ENCODE assay signal across 8 cellular contexts in the genomic region with DNA sequence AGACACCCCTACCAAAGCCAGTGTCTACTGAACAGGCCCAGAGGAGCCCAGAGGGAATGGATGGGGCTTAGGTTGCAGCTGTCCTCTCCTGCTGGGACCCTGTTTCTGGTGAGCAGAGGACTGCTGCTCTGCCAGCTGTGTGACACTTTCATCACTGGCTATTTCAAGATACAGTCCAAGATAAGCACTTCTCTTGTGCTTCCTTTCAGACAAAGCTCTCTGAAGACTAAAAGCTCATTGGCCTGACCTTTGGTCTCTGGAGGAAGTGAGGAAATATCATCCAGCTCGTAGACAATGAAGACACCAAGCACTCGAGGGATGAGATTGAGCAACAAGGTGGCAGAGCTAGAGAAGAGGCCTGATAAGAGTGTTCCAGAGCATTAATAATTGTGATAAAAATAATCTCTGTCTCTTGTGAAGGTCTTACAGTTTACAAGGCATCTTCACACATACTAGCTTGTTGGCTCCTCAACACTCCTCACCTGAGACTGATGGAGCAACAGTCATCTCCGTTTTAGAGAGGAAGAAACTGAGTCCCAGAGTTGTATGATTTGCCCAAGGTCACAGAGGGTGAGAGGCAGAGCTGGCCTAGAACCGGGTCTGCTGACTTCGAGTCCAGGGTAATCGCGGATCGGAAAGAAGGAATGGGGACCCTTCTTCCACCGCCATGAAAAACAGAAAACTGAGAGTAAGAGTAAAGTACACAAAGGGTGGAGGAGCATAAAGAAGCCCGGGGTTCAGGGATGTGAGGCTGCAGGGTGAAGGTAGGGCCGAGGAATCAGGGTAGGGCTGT. TPM values are rescaled to one million over a fixed set of nuclear protein-coding genes. Genes with fewer than 3 reads are reported as not detected.
DNase-seq lines count a peak whose midpoint lies in the region; ATAC-seq and TF ChIP-seq lines count a peak whose summit lies in the region.

No MANE protein-coding gene starts in this region.

- no peaks in the 10 kb centered on the region for H3K27me3 Mint-ChIP-seq in activated CD8-positive, alpha-beta T cell treated with anti-CD3 and anti-CD28 coated beads, Interleukin-2, amount 10 ng/mL, durations not matched to agents 7 days and 5 days (ENCODE audit: low read depth)

- H3K27ac ChIP-seq in KOPT-K1 (ENCODE audit: low read depth, low read length, poor library complexity, severe bottlenecking) (peak overlapping the region; percentile 95), cardiac muscle cell (peak overlapping the region; percentile 85), parathyroid adenoma (peak overlapping the region; percentile 59)

- H3K9ac ChIP-seq in parathyroid adenoma, result no peak overlapping the region

- POLR2A ChIA-PET in activated CD8-positive, alpha-beta T cell treated with anti-CD3 and anti-CD28 coated beads, Interleukin-2, amount 10 ng/mL, durations not matched to agents 7 days and 5 days (lab: Charles Lee), result interaction anchor here (0.8 to 2.6 kb wide), 14 partner anchors 11 to 177 kb away, joined by 3 to 53 read pairs (median 4); a partner anchor contains a TSS

- no peaks in the 10 kb centered on the region for H3K9me3 Mint-ChIP-seq in activated CD8-positive, alpha-beta T cell treated with anti-CD3 and anti-CD28 coated beads, Interleukin-2, amount 10 ng/mL, durations not matched to agents 7 days and 5 days (ENCODE audit: insufficient read depth)

- peak overlapping the region; percentile 95 for H3K27ac Mint-ChIP-seq in activated CD8-positive, alpha-beta T cell treated with anti-CD3 and anti-CD28 coated beads, Interleukin-2, amount 10 ng/mL, durations not matched to agents 7 days and 5 days

- H3K9me3 ChIP-seq in KOPT-K1 (ENCODE audit: insufficient read depth, low read length, poor library complexity, severe bottlenecking) (no peaks in the 10 kb centered on the region), cardiac muscle cell (ENCODE audit: low read depth) (no peaks in the 10 kb centered on the region), parathyroid adenoma (ENCODE audit: control insufficient read depth, low read length) (no peaks in the 10 kb centered on the region)

- H3K4me3 Mint-ChIP-seq in activated CD8-positive, alpha-beta T cell treated with anti-CD3 and anti-CD28 coated beads, Interleukin-2, amount 10 ng/mL, durations not matched to agents 7 days and 5 days, result peak overlapping the region; percentile 93

- TF ChIP-seq CTCF in cardiac muscle cell (IDR thresholded peaks at IDR 0.05; ENCODE audit: low read depth, low read length) (no peak), parathyroid adenoma (IDR thresholded peaks at IDR 0.05) (no peak)

- H3K27me3 ChIP-seq in cardiac muscle cell, result no peaks in the 10 kb centered on the region
- no peaks in the 10 kb centered on the region for H3K27me3 ChIP-seq in parathyroid adenoma (ENCODE audit: control insufficient read depth, insufficient read depth, low read length)

- H3K4me1 Mint-ChIP-seq in activated CD8-positive, alpha-beta T cell treated with anti-CD3 and anti-CD28 coated beads, Interleukin-2, amount 10 ng/mL, durations not matched to agents 7 days and 5 days (ENCODE audit: low read depth), result peaks cover 39% of the 10 kb centered on the region

- H3K4me3 ChIP-seq in cardiac muscle cell (peak overlapping the region; percentile 50), parathyroid adenoma (ENCODE audit: low read depth, low read length) (peak overlapping the region; percentile 74)

- peak overlapping the region; percentile 87 for H3K4me2 ChIP-seq in parathyroid adenoma (ENCODE audit: low read length)

- no peaks in the 10 kb centered on the region for H3K79me2 ChIP-seq in parathyroid adenoma

- DNase-seq in GM03348 (ENCODE audit: low spot score) (peak; percentile 71), cardiac muscle cell (ENCODE audit: low read depth in 1 of 2, low spot score in 1 of 2) (peak in 1 of 2 donors; percentile 84), GM19240 (ENCODE audit: insufficient read length, low spot score) (no peak)
- peak; percentile 33 for DNase-seq in activated CD8-positive, alpha-beta T cell treated with anti-CD3 and anti-CD28 coated beads, Interleukin-2, amount 10 ng/mL, durations not matched to agents 7 days and 5 days
- no peak for DNase-seq in stimulated activated CD8-positive, alpha-beta memory T cell treated with anti-CD3 and anti-CD28 coated beads, Interleukin-4, amount 100 ng/mL, for 48 hours

- H3K36me3 ChIP-seq in KOPT-K1 (ENCODE audit: insufficient read depth, low read length) (no peaks in the 10 kb centered on the region), cardiac muscle cell (no peaks in the 10 kb centered on the region), parathyroid adenoma (ENCODE audit: control insufficient read depth, insufficient read depth, low read length) (no peaks in the 10 kb centered on the region)

- H3K4me1 ChIP-seq in cardiac muscle cell (ENCODE audit: low read depth) (peaks cover 22% of the 10 kb centered on the region), parathyroid adenoma (peaks cover 16% of the 10 kb centered on the region)

- CTCF ChIA-PET in activated CD8-positive, alpha-beta T cell treated with anti-CD3 and anti-CD28 coated beads, Interleukin-2, amount 10 ng/mL, durations not matched to agents 7 days and 5 days (lab: Charles Lee), result interaction anchor here (0.6 to 12.9 kb wide), 61 partner anchors 9 to 1728 kb away, joined by 3 to 610 read pairs (median 4); a partner anchor contains a TSS

- H2AFZ ChIP-seq in parathyroid adenoma, result peak overlapping the region; percentile 54

- ATAC-seq in activated CD8-positive, alpha-beta T cell treated with anti-CD3 and anti-CD28 coated beads, Interleukin-2, amount 10 ng/mL, durations not matched to agents 7 days and 5 days, result no peak
- ATAC-seq in HG02970 (IDR thresholded peaks at IDR 0.05; ENCODE audit: low FRiP score, unreplicated experiment), result no peak

- peaks cover 6% of the 10 kb centered on the region for H3K36me3 Mint-ChIP-seq in activated CD8-positive, alpha-beta T cell treated with anti-CD3 and anti-CD28 coated beads, Interleukin-2, amount 10 ng/mL, durations not matched to agents 7 days and 5 days (ENCODE audit: low read depth)

RNA-seq across cellular contexts. Expression of a gene that starts 0.7 kb away (rescaled TPM):
- total RNA-seq in activated CD8-positive, alpha-beta T cell treated with anti-CD3 and anti-CD28 coated beads, Interleukin-2, amount 10 ng/mL, durations not matched to agents 7 days and 5 days, result 10 to 100 TPM in 1 of 2 experiments, 1 to 10 TPM in 1; 9.1 to 10.9 TPM
- 8.3 and 10.9 TPM in 2 replicates for total RNA-seq in cardiac muscle cell
- polyA plus RNA-seq in cardiac muscle cell, result 11.1 and 11.2 TPM in 2 replicates

RNA-seq across cellular contexts. Expression of a gene that starts 24.4 kb away (rescaled TPM):
- total RNA-seq in activated CD8-positive, alpha-beta T cell treated with anti-CD3 and anti-CD28 coated beads, Interleukin-2, amount 10 ng/mL, durations not matched to agents 7 days and 5 days, result not detected
- 7.0 and 10.1 TPM in 2 replicates for total RNA-seq in cardiac muscle cell
- 8.6 and 10.0 TPM in 2 replicates for polyA plus RNA-seq in cardiac muscle cell

RNA-seq across cellular contexts. Expression of a gene that starts 48.8 kb away (rescaled TPM):
- total RNA-seq in activated CD8-positive, alpha-beta T cell treated with anti-CD3 and anti-CD28 coated beads, Interleukin-2, amount 10 ng/mL, durations not matched to agents 7 days and 5 days, result not detected
- 1.3 and 1.5 TPM in 2 replicates for total RNA-seq in cardiac muscle cell
- 0.16 and 1.8 TPM in 2 replicates for polyA plus RNA-seq in cardiac muscle cell

Comparison
In these comparisons a context has a peak if more than half of its experiments do, and no peak if none do; other contexts are left out.
1. DNase-seq: peak in GM03348 (single experiment) and activated CD8-positive, alpha-beta T cell treated with anti-CD3 and anti-CD28 coated beads, Interleukin-2, amount 10 ng/mL, durations not matched to agents 7 days and 5 days (single experiment); none in GM19240 (single experiment) and stimulated activated CD8-positive, alpha-beta memory T cell treated with anti-CD3 and anti-CD28 coated beads, Interleukin-4, amount 100 ng/mL, for 48 hours (single experiment).
2. Peak in every context shown above with its lines, with median percentiles within 50 percentile points of each other: H3K27ac ChIP-seq.